In the genomic region with DNA sequence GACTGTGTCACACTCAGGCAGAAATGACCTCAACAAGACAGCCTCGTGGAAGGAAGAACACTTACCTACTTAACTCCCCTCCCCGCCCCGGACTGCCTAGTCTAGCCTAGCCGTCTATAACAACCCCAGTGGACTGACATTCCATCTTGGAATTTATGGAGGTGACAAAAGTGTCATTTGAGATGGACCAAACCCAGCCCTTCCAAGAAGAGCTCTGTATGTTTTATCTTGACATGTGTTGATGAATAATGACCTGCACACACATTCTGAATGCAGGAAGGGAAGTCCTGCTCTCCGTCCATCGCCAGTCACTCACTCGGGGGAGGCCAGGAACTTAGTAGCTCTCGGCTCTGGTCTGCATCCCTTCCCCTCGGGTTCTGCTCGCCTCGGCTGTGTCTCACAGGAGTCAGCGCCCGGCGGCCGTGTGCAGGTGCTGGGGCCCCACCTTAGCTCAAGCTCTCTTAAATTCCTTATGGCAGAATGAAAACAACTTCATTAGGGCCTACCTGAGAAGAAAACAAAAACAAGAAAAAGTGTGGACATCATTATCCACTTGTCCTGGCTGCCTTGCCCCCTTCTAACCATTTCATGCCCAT, we compare ENCODE assay signal across 24 cellular contexts.
DNase-seq lines count a peak whose midpoint lies in the region; ATAC-seq, FAIRE-seq and TF ChIP-seq lines count a peak whose summit lies in the region.
"Had no signal": no experiment of that assay in that cellular context is flagged by ENCODE, and none has a peak within 500 bp of the region (broad histone marks: within the 10 kb centered on the region; RNA-seq: fewer than 3 reads in every experiment).

No MANE protein-coding gene starts in this region.

- H3K36me3 Mint-ChIP-seq in mesothelial cell of epicardium = peaks cover 26% of the 10 kb centered on the region

- no peak for FAIRE-seq in D721Med (lab: Jason Lieb, UNC)
- FAIRE-seq: A549, GM12892, GM18507, HepG2 had no signal

- H3K9me3 ChIP-seq in cardiac muscle cell (ENCODE audit: low read depth) = no peaks in the 10 kb centered on the region
- H3K9me3 ChIP-seq in vagina = no peaks in the 10 kb centered on the region
- H3K9me3 ChIP-seq in MG63 = no peaks in the 10 kb centered on the region
- H3K9me3 ChIP-seq: A549, Caco-2 had no signal

- TF ChIP-seq POLR2A in vagina (IDR thresholded peaks at IDR 0.05) = no peak

- peak overlapping the region; percentile 64 for H3K27ac Mint-ChIP-seq in mesothelial cell of epicardium
- H3K27ac Mint-ChIP-seq: CD4-positive, alpha-beta T cell; HFFc6 had no signal

- no peak for TF ChIP-seq CTCF in cardiac muscle cell (IDR thresholded peaks at IDR 0.05; ENCODE audit: low read depth, low read length)
- TF ChIP-seq CTCF in mesothelial cell of epicardium (IDR thresholded peaks at IDR 0.05; ENCODE audit: unreplicated experiment) = no peak
- TF ChIP-seq CTCF in vagina (IDR thresholded peaks at IDR 0.05) = no peak
- no peak for TF ChIP-seq CTCF in D721Med (IDR thresholded peaks at IDR 0.05; ENCODE audit: insufficient read depth, missing control alignments)

- intact Hi-C loops in Right ventricle myocardium superior (cut with DNase I) = no loop called here
- intact Hi-C loops in posterior vena cava (cut with DNase I) = no loop called here
- intact Hi-C loops in vagina (cut with DNase I) = no loop called here

- H3K4me3 Mint-ChIP-seq in mesothelial cell of epicardium = peak overlapping the region; percentile 16
- H3K4me3 Mint-ChIP-seq: CD4-positive, alpha-beta T cell; HFFc6 had no signal

- ATAC-seq in Right ventricle myocardium superior (ENCODE audit: poor library complexity) (no peak), GM21786 (IDR thresholded peaks at IDR 0.05; ENCODE audit: unreplicated experiment) (no peak)
- ATAC-seq: A549, HCT116, HepG2 had no signal

- H3K4me3 ChIP-seq in cardiac muscle cell (no peak overlapping the region), vagina (no peak overlapping the region), MG63 (no peak overlapping the region)
- H3K4me3 ChIP-seq: A549 had no signal

- peaks cover 38% of the 10 kb centered on the region for H3K4me1 Mint-ChIP-seq in mesothelial cell of epicardium

- DNase-seq in cardiac muscle cell (ENCODE audit: low read depth in 1 of 2, low spot score in 1 of 2) (peak in 1 of 2 donors; percentile 79), Right ventricle myocardium superior (no peak), mesothelial cell of epicardium (ENCODE audit: low spot score in 2 of 2, unreplicated experiment in 2 of 2) (no peak), posterior vena cava (ENCODE audit: low spot score) (peak; percentile 14), vagina (ENCODE audit: extremely low spot score in 2 of 2) (no peak), MG63 (no peak), D721Med (ENCODE audit: insufficient read length, low spot score) (no peak)
- DNase-seq: AML-193; Caco-2; CD4-positive, alpha-beta T cell; DMS153; DMS79; GDM1; GOT3; H7; HFFc6 had no signal

- peak overlapping the region; percentile 46 for H3K27ac ChIP-seq in cardiac muscle cell
- peak overlapping the region; percentile 56 for H3K27ac ChIP-seq in vagina
- H3K27ac ChIP-seq: 22Rv1, A549, C4-2B had no signal

- no peaks in the 10 kb centered on the region for H3K27me3 ChIP-seq in cardiac muscle cell
- H3K27me3 ChIP-seq in vagina = no peaks in the 10 kb centered on the region
- no peaks in the 10 kb centered on the region for H3K27me3 ChIP-seq in MG63

- H3K4me1 ChIP-seq in cardiac muscle cell (ENCODE audit: low read depth) (peaks cover 19% of the 10 kb centered on the region), vagina (peaks cover 4% of the 10 kb centered on the region)
- H3K4me1 ChIP-seq: Caco-2 had no signal

- no peaks in the 10 kb centered on the region for H3K36me3 ChIP-seq in cardiac muscle cell
- peaks cover 0 to 4% of the 10 kb centered on the region in 2 donors for H3K36me3 ChIP-seq in vagina
- no peaks in the 10 kb centered on the region for H3K36me3 ChIP-seq in MG63

- H3K27me3 Mint-ChIP-seq in mesothelial cell of epicardium (ENCODE audit: low read depth) = no peaks in the 10 kb centered on the region
- H3K27me3 Mint-ChIP-seq: CD4-positive, alpha-beta T cell had no signal

- no peaks in the 10 kb centered on the region for H3K9me3 Mint-ChIP-seq in mesothelial cell of epicardium
- H3K9me3 Mint-ChIP-seq: CD4-positive, alpha-beta T cell; HFFc6 had no signal
